1 cellular context compared by ENCODE assay signal in genomic region chr6:119627908-119628669, GRCh38.
TF ChIP-seq lines count a peak whose summit lies in the region.

No MANE protein-coding gene starts in this region.

TF ChIP-seq in K562, 482 proteins besides CTCF, POLR2A, EP300 and RAD21 (continued from another document and continues in another):
- TF ChIP-seq MBD1 (CRISPR knock-in tag; IDR thresholded peaks at IDR 0.05) (no peak), YY1 (IDR thresholded peaks at IDR 0.05; ENCODE audit: borderline replicate concordance in 1 of 3, control insufficient read depth in 1 of 3, extremely low read depth in 1 of 3, insufficient read depth in 3 of 3, insufficient read length in 1 of 3, insufficient replicate concordance in 2 of 3, low read depth in 1 of 3, low read length in 2 of 3) (no peak), LEF1 (IDR thresholded peaks at IDR 0.05) (peak; percentile 39; the same call in 1 of the 2 replicates), SAFB (IDR thresholded peaks at IDR 0.05; ENCODE audit: borderline replicate concordance, low read depth, low read length) (no peak), PHF21A (IDR thresholded peaks at IDR 0.05; ENCODE audit: borderline replicate concordance, low read depth) (no peak), MYNN (IDR thresholded peaks at IDR 0.05) (no peak), MYNN (CRISPR knock-in tag; IDR thresholded peaks at IDR 0.05) (no peak), GATA2 (CRISPR knock-in tag; IDR thresholded peaks at IDR 0.05) (no peak), HDGF (IDR thresholded peaks at IDR 0.05) (no peak), GABPB1 (CRISPR knock-in tag; IDR thresholded peaks at IDR 0.05) (no peak), TCF3 (CRISPR knock-in tag; IDR thresholded peaks at IDR 0.05) (peak; percentile 56; the same call in 1 of the 2 replicates), ZNF197 (CRISPR knock-in tag; IDR thresholded peaks at IDR 0.05; ENCODE audit: low read depth) (no peak), ZNF655 (CRISPR knock-in tag; IDR thresholded peaks at IDR 0.05) (no peak), NR1H2 (CRISPR knock-in tag; IDR thresholded peaks at IDR 0.05) (no peak), ZNF143 (CRISPR knock-in tag; IDR thresholded peaks at IDR 0.05) (no peak), DEAF1 (CRISPR knock-in tag; IDR thresholded peaks at IDR 0.05) (0 out of 2 replicates have a peak, but pooled peaks have one; percentile 5), SP1 (CRISPR knock-in tag; IDR thresholded peaks at IDR 0.05) (no peak), GATAD2A (IDR thresholded peaks at IDR 0.05) (peak; percentile 31; the same call in 1 of the 2 replicates), TEAD4 (IDR thresholded peaks at IDR 0.05; ENCODE audit: low read length) (peak; percentile 58), TEAD4 (CRISPR knock-in tag; IDR thresholded peaks at IDR 0.05; ENCODE audit: borderline replicate concordance) (no peak), ZNF76 (CRISPR knock-in tag; IDR thresholded peaks at IDR 0.05; ENCODE audit: borderline replicate concordance) (no peak), DACH1 (IDR thresholded peaks at IDR 0.05; ENCODE audit: partially characterized antibody) (peak; percentile 28), ZEB2 (IDR thresholded peaks at IDR 0.05) (peak; percentile 83), HDAC8 (tag; IDR thresholded peaks at IDR 0.05) (no peak; the same call in 1 of the 2 replicates), ATF1 (CRISPR knock-in tag; IDR thresholded peaks at IDR 0.05) (no peak), ATF1 (tag; IDR thresholded peaks at IDR 0.05) (peak; percentile 51; the same call in 1 of the 2 replicates), ZNF445 (CRISPR knock-in tag; IDR thresholded peaks at IDR 0.05; ENCODE audit: low read depth) (no peak), CLOCK (CRISPR knock-in tag; IDR thresholded peaks at IDR 0.05; ENCODE audit: borderline replicate concordance) (no peak), ZNF134 (CRISPR knock-in tag; conservative IDR thresholded peaks at IDR 0.05) (no peak), SFPQ (IDR thresholded peaks at IDR 0.05; ENCODE audit: low read depth, low read length) (no peak), ARID1B (IDR thresholded peaks at IDR 0.05) (peak; percentile 72), SMAD1 (IDR thresholded peaks at IDR 0.05; ENCODE audit: low read depth, low read length, partially characterized antibody) (no peak), NCOR1 (IDR thresholded peaks at IDR 0.05) (0 out of 2 replicates have a peak, but pooled peaks have one; percentile 1), SMARCA4 (IDR thresholded peaks at IDR 0.05) (peak; percentile 58; the same call in 1 of the 2 replicates), ESRRA (IDR thresholded peaks at IDR 0.05; ENCODE audit: borderline replicate concordance, low read depth) (no peak), NFATC3 (IDR thresholded peaks at IDR 0.05) (peak; percentile 49), SREBF1 (IDR thresholded peaks at IDR 0.05; ENCODE audit: borderline replicate concordance, low read depth, low read length) (no peak), HDAC6 (IDR thresholded peaks at IDR 0.05; ENCODE audit: low read depth, low read length) (no peak)
- TF ChIP-seq, protein P1, sequence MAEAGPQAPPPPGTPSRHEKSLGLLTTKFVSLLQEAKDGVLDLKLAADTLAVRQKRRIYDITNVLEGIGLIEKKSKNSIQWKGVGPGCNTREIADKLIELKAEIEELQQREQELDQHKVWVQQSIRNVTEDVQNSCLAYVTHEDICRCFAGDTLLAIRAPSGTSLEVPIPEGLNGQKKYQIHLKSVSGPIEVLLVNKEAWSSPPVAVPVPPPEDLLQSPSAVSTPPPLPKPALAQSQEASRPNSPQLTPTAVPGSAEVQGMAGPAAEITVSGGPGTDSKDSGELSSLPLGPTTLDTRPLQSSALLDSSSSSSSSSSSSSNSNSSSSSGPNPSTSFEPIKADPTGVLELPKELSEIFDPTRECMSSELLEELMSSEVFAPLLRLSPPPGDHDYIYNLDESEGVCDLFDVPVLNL (CRISPR knock-in tag; IDR thresholded peaks at IDR 0.05; ENCODE audit: low read depth), result no peak
- TF ChIP-seq, protein P2, sequence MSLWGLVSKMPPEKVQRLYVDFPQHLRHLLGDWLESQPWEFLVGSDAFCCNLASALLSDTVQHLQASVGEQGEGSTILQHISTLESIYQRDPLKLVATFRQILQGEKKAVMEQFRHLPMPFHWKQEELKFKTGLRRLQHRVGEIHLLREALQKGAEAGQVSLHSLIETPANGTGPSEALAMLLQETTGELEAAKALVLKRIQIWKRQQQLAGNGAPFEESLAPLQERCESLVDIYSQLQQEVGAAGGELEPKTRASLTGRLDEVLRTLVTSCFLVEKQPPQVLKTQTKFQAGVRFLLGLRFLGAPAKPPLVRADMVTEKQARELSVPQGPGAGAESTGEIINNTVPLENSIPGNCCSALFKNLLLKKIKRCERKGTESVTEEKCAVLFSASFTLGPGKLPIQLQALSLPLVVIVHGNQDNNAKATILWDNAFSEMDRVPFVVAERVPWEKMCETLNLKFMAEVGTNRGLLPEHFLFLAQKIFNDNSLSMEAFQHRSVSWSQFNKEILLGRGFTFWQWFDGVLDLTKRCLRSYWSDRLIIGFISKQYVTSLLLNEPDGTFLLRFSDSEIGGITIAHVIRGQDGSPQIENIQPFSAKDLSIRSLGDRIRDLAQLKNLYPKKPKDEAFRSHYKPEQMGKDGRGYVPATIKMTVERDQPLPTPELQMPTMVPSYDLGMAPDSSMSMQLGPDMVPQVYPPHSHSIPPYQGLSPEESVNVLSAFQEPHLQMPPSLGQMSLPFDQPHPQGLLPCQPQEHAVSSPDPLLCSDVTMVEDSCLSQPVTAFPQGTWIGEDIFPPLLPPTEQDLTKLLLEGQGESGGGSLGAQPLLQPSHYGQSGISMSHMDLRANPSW (CRISPR knock-in tag; IDR thresholded peaks at IDR 0.05), result no peak
- TF ChIP-seq, protein P3, sequence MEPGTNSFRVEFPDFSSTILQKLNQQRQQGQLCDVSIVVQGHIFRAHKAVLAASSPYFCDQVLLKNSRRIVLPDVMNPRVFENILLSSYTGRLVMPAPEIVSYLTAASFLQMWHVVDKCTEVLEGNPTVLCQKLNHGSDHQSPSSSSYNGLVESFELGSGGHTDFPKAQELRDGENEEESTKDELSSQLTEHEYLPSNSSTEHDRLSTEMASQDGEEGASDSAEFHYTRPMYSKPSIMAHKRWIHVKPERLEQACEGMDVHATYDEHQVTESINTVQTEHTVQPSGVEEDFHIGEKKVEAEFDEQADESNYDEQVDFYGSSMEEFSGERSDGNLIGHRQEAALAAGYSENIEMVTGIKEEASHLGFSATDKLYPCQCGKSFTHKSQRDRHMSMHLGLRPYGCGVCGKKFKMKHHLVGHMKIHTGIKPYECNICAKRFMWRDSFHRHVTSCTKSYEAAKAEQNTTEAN (CRISPR knock-in tag; IDR thresholded peaks at IDR 0.05), result no peak
- TF ChIP-seq, protein P4, sequence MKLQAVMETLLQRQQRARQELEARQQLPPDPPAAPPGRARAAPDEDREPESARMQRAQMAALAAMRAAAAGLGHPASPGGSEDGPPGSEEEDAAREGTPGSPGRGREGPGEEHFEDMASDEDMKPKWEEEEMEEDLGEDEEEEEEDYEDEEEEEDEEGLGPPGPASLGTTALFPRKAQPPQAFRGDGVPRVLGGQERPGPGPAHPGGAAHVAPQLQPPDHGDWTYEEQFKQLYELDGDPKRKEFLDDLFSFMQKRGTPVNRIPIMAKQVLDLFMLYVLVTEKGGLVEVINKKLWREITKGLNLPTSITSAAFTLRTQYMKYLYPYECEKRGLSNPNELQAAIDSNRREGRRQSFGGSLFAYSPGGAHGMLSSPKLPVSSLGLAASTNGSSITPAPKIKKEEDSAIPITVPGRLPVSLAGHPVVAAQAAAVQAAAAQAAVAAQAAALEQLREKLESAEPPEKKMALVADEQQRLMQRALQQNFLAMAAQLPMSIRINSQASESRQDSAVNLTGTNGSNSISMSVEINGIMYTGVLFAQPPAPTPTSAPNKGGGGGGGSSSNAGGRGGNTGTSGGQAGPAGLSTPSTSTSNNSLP (IDR thresholded peaks at IDR 0.05; ENCODE audit: borderline replicate concordance, low read depth, low read length), result peak; percentile 63
- TF ChIP-seq, protein P5, sequence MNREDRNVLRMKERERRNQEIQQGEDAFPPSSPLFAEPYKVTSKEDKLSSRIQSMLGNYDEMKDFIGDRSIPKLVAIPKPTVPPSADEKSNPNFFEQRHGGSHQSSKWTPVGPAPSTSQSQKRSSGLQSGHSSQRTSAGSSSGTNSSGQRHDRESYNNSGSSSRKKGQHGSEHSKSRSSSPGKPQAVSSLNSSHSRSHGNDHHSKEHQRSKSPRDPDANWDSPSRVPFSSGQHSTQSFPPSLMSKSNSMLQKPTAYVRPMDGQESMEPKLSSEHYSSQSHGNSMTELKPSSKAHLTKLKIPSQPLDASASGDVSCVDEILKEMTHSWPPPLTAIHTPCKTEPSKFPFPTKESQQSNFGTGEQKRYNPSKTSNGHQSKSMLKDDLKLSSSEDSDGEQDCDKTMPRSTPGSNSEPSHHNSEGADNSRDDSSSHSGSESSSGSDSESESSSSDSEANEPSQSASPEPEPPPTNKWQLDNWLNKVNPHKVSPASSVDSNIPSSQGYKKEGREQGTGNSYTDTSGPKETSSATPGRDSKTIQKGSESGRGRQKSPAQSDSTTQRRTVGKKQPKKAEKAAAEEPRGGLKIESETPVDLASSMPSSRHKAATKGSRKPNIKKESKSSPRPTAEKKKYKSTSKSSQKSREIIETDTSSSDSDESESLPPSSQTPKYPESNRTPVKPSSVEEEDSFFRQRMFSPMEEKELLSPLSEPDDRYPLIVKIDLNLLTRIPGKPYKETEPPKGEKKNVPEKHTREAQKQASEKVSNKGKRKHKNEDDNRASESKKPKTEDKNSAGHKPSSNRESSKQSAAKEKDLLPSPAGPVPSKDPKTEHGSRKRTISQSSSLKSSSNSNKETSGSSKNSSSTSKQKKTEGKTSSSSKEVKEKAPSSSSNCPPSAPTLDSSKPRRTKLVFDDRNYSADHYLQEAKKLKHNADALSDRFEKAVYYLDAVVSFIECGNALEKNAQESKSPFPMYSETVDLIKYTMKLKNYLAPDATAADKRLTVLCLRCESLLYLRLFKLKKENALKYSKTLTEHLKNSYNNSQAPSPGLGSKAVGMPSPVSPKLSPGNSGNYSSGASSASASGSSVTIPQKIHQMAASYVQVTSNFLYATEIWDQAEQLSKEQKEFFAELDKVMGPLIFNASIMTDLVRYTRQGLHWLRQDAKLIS (CRISPR knock-in tag; IDR thresholded peaks at IDR 0.05), result 0 out of 2 replicates have a peak, but pooled peaks have one; percentile 22
